In the genomic region with DNA sequence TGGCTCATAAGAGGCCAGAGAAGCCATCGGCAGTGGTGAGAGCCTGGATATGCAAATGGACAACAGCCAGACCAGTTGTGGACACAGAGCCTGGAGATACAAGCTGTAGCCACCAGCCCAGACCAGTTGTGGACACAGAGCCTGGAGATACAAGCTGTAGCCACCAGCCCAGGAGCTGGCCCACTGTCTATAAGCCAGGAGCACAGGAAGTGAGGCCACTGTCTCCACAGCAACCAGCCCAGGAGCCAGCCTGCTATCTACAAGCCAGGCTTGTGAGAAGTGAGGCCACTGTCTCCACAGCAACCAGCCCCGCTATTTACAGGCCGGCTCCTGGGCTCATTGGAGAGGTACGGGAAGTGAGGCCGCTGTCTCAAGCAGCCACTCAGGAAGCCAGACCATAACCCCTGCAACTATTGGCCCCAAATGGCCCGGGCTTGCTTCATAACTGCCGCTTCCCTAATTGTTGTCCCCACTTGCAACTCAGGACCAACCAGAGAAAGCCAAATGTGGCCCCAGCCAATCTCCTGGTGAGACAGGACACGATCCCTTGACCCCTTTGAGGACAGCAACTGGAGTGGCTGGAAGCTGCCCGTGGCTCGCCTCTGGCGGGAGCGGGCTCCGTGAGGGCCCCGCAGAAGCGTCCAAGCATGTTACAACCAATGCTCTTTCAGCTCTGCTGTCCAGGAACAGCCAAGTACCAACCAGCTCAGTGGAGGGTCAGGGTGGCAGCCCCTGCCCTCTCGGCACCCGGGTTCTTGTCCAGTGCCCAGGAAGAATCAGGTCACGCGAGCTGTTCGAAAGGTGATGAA, we compare ENCODE assay signal across 9 cellular contexts. TPM values are rescaled to one million over a fixed set of nuclear protein-coding genes. Genes with fewer than 3 reads are reported as not detected.
DNase-seq lines count a peak whose midpoint lies in the region; ATAC-seq and TF ChIP-seq lines count a peak whose summit lies in the region.
"Had no signal": no experiment of that assay in that cellular context is flagged by ENCODE, and none has a peak within 500 bp of the region (broad histone marks: within the 10 kb centered on the region; RNA-seq: fewer than 3 reads in every experiment).

No MANE protein-coding gene starts in this region.

- no peaks in the 10 kb centered on the region for H3K9me3 ChIP-seq in vagina

- in situ Hi-C loops in KBM-7 (cut with MboI; ENCODE audit: low pct_unique_long_range_greater_than_20kb, low sequenced_read_pairs), result no loop called here

- no peak for TF ChIP-seq CTCF in vagina (IDR thresholded peaks at IDR 0.05)

- no peak overlapping the region for H3K27ac ChIP-seq in vagina

- H3K4me3 Mint-ChIP-seq in activated T-cell treated with anti-CD3 and anti-CD28 coated beads, Interleukin-2, amount 50 U/mL, for 24 hours, result no peak overlapping the region

- no peaks in the 10 kb centered on the region for H3K36me3 ChIP-seq in vagina

- no peaks in the 10 kb centered on the region for H3K4me1 Mint-ChIP-seq in activated T-cell treated with anti-CD3 and anti-CD28 coated beads, Interleukin-2, amount 50 U/mL, for 24 hours (ENCODE audit: low read depth)

- H3K36me3 Mint-ChIP-seq in activated T-cell treated with anti-CD3 and anti-CD28 coated beads, Interleukin-2, amount 50 U/mL, for 24 hours (ENCODE audit: low read depth), result no peaks in the 10 kb centered on the region

- peaks cover 44% of the 10 kb centered on the region for H3K27me3 Mint-ChIP-seq in activated T-cell treated with anti-CD3 and anti-CD28 coated beads, Interleukin-2, amount 50 U/mL, for 24 hours

- no peak for TF ChIP-seq POLR2A in vagina (IDR thresholded peaks at IDR 0.05)

- ATAC-seq in HG02970 (IDR thresholded peaks at IDR 0.05; ENCODE audit: low FRiP score, unreplicated experiment), result no peak
- ATAC-seq in HG03521 (IDR thresholded peaks at IDR 0.05; ENCODE audit: unreplicated experiment), result no peak

- DNase-seq in DMS79 treated with DMSO at 0.1 percent for 48 hours (lab: John Stamatoyannopoulos, UW), result peak; percentile 93
- DNase-seq in KBM-7, result peak; percentile 90
- DNase-seq in SW480 (ENCODE audit: low spot score), result peak; percentile 34
- peak; percentile 39 for DNase-seq in iris pigment epithelial cell (ENCODE audit: low read depth)
- no peak for DNase-seq in activated T-cell treated with anti-CD3 and anti-CD28 coated beads, Interleukin-2, amount 50 U/mL, for 24 hours
- no peak for DNase-seq in vagina (ENCODE audit: extremely low spot score in 2 of 2)

- no peak overlapping the region for H3K4me3 ChIP-seq in vagina

- H3K4me1 ChIP-seq in vagina, result peaks cover 1% of the 10 kb centered on the region

- H3K27ac Mint-ChIP-seq in activated T-cell treated with anti-CD3 and anti-CD28 coated beads, Interleukin-2, amount 50 U/mL, for 24 hours, result no peak overlapping the region

- no peaks in the 10 kb centered on the region for H3K27me3 ChIP-seq in vagina

- intact Hi-C loops in vagina (cut with DNase I), result no loop called here

- H3K9me3 Mint-ChIP-seq in activated T-cell treated with anti-CD3 and anti-CD28 coated beads, Interleukin-2, amount 50 U/mL, for 24 hours, result no peaks in the 10 kb centered on the region

RNA-seq across cellular contexts. Expression of a gene that starts 44.1 kb away (rescaled TPM):
- total RNA-seq in vagina, result not detected
- total RNA-seq: mononuclear cell had no signal

RNA-seq across cellular contexts. Expression of a gene that starts 54.0 kb away (rescaled TPM):
- total RNA-seq in vagina, result 63.8 TPM

Comparison
In these comparisons a context has a peak if more than half of its experiments do, and no peak if none do; other contexts are left out.
1. DNase-seq: peak in DMS79 treated with DMSO at 0.1 percent for 48 hours (single experiment), KBM-7 (single experiment), SW480 (single experiment) and iris pigment epithelial cell (single experiment); none in activated T-cell treated with anti-CD3 and anti-CD28 coated beads, Interleukin-2, amount 50 U/mL, for 24 hours (single experiment) and vagina (0 of 2).